In the genomic region with DNA sequence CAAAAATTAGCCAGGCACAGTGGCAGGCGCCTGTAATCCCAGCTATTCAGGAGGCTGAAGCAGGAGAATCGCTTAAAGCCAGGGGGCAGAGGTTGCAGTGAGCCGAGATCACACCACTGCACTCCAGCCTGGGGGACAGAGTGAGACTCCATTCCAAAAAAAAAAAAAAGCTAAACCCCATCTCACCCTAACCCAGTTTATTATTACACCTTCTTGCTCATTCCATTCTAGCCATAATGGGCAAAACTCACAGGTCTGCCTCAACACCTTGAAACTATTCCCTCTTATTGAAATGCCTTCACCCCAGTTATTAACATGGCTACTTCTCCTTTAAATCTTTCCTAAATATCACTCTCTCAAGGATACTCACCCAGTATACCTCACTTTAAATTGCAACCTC, we compare ENCODE assay signal across 16 cellular contexts. TPM values are rescaled to one million over a fixed set of nuclear protein-coding genes. Genes with fewer than 3 reads are reported as not detected.
A peak's percentile ranks its signal among the peaks of the same experiment; 100 is the strongest.
DNase-seq lines count a peak whose midpoint lies in the region; ATAC-seq lines count a peak whose summit lies in the region.
"Had no signal": no experiment of that assay in that cellular context is flagged by ENCODE, and none has a peak within 500 bp of the region (broad histone marks: within the 10 kb centered on the region; RNA-seq: fewer than 3 reads in every experiment).

No MANE protein-coding gene starts in this region.

- H4K5ac ChIP-seq in mesendoderm (ENCODE audit: low read length) = no peak overlapping the region

- H3K9me3 Mint-ChIP-seq in stimulated activated naive CD8-positive, alpha-beta T cell treated with anti-CD3 and anti-CD28 coated beads, Interleukin-15, Interleukin-2, amounts not matched to agents 100 ng/mL and 50 ng/mL, for 24 hours = no peaks in the 10 kb centered on the region
- H3K9me3 Mint-ChIP-seq in T-cell = no peaks in the 10 kb centered on the region
- H3K9me3 Mint-ChIP-seq: activated CD4-positive, alpha-beta memory T cell treated with anti-CD3 and anti-CD28 coated beads, Interleukin-2, amount 10 ng/mL, durations not matched to agents 7 days and 5 days; neural crest cell had no signal

- no peak overlapping the region for H3K18ac ChIP-seq in mesendoderm (ENCODE audit: low read length)

- no peak overlapping the region for H3K4me3 ChIP-seq in mesendoderm (ENCODE audit: low read length)
- H3K4me3 ChIP-seq: lower lobe of right lung, SK-N-MC had no signal

- H3K4me2 ChIP-seq in mesendoderm (ENCODE audit: low read length) = no peak overlapping the region

- no peak overlapping the region for H4K8ac ChIP-seq in mesendoderm (ENCODE audit: low read depth, low read length)

- no peaks in the 10 kb centered on the region for H3K27me3 ChIP-seq in mesendoderm (ENCODE audit: insufficient read depth, low read length, poor library complexity)

- POLR2A ChIA-PET in T-cell (lab: Charles Lee) = interaction anchor here in 1 of 2 donors (0.6 to 0.7 kb wide), 3 partner anchors 9 to 126 kb away, joined by 3 to 6 read pairs (median 5); no protein-coding TSS in a partner anchor

- peaks cover 30% of the 10 kb centered on the region for H3K36me3 Mint-ChIP-seq in stimulated activated naive CD8-positive, alpha-beta T cell treated with anti-CD3 and anti-CD28 coated beads, Interleukin-15, Interleukin-2, amounts not matched to agents 100 ng/mL and 50 ng/mL, for 24 hours (ENCODE audit: low read depth)
- peaks cover 13% of the 10 kb centered on the region for H3K36me3 Mint-ChIP-seq in T-cell

- peaks cover 6% of the 10 kb centered on the region for H3K79me1 ChIP-seq in mesendoderm (ENCODE audit: low read length)

- no peak overlapping the region for H2AK5ac ChIP-seq in mesendoderm (ENCODE audit: low read length)

- no peak for ATAC-seq in stimulated activated naive CD8-positive, alpha-beta T cell treated with anti-CD3 and anti-CD28 coated beads, Interleukin-15, Interleukin-2, amounts not matched to agents 100 U/mL and 50 U/mL, for 24 hours
- ATAC-seq in T-cell (replicated peaks in 1 of 4) (no peak), GM18873 (IDR thresholded peaks at IDR 0.05; ENCODE audit: low FRiP score, unreplicated experiment) (no peak)
- ATAC-seq: HCT116, lower lobe of right lung, Panc1 had no signal

- no peak overlapping the region for H3K27ac ChIP-seq in mesendoderm (ENCODE audit: low read depth, low read length)
- H3K27ac ChIP-seq: lower lobe of right lung, SK-N-MC had no signal

- no peak for DNase-seq in stimulated activated naive CD8-positive, alpha-beta T cell treated with anti-CD3 and anti-CD28 coated beads, Interleukin-15, Interleukin-2, amounts not matched to agents 100 U/mL and 50 U/mL, for 24 hours
- no peak for DNase-seq in T-cell
- peak; percentile 15 for DNase-seq in mesendoderm
- DNase-seq in G401 (ENCODE audit: low spot score) = no peak
- no peak for DNase-seq in hepatic stellate cell (ENCODE audit: low spot score)
- DNase-seq in SHP77 treated with DMSO at 0.1 percent for 48 hours (lab: John Stamatoyannopoulos, UW) = no peak
- DNase-seq: activated CD4-positive, alpha-beta memory T cell treated with anti-CD3 and anti-CD28 coated beads, Interleukin-2, amount 10 ng/mL, durations not matched to agents 7 days and 5 days; IMR-90; lower lobe of right lung; NCI-H2107 had no signal

- no peak overlapping the region for H2BK120ac ChIP-seq in mesendoderm (ENCODE audit: low read depth, low read length)

- in situ Hi-C loops in G401 (cut with HindIII; ENCODE audit: low sequenced_read_pairs) = no loop called here

- peaks cover 76% of the 10 kb centered on the region for H3K79me2 ChIP-seq in mesendoderm (ENCODE audit: control insufficient read depth, insufficient read depth, low read length)

- peaks cover 80% of the 10 kb centered on the region for H3K4me1 Mint-ChIP-seq in stimulated activated naive CD8-positive, alpha-beta T cell treated with anti-CD3 and anti-CD28 coated beads, Interleukin-15, Interleukin-2, amounts not matched to agents 100 ng/mL and 50 ng/mL, for 24 hours (ENCODE audit: low read depth)
- peaks cover 71 to 77% (median 76%) of the 10 kb centered on the region in 3 donors for H3K4me1 Mint-ChIP-seq in T-cell

- WGBS in mesendoderm (ENCODE audit: extremely low coverage, insufficient coverage, low lambda C conversion rate) = no CpG with 5 or more reads among the region's 3 CpGs

- no peak overlapping the region for H3K4ac ChIP-seq in mesendoderm (ENCODE audit: low read depth, low read length)

- peak overlapping the region; percentile 57 for H3K27ac Mint-ChIP-seq in stimulated activated naive CD8-positive, alpha-beta T cell treated with anti-CD3 and anti-CD28 coated beads, Interleukin-15, Interleukin-2, amounts not matched to agents 100 ng/mL and 50 ng/mL, for 24 hours
- H3K27ac Mint-ChIP-seq in T-cell = peak overlapping the region in 1 of 2 donors; percentile 17
- H3K27ac Mint-ChIP-seq: activated CD4-positive, alpha-beta memory T cell treated with anti-CD3 and anti-CD28 coated beads, Interleukin-2, amount 10 ng/mL, durations not matched to agents 7 days and 5 days had no signal

- H2BK5ac ChIP-seq in mesendoderm (ENCODE audit: low read length) = no peak overlapping the region

- H2BK15ac ChIP-seq in mesendoderm (replicated peaks; ENCODE audit: low read depth) = no peak overlapping the region

- no peak overlapping the region for H3K9ac ChIP-seq in mesendoderm (ENCODE audit: low read length)

- peak overlapping the region; percentile 10 for H3K4me3 Mint-ChIP-seq in stimulated activated naive CD8-positive, alpha-beta T cell treated with anti-CD3 and anti-CD28 coated beads, Interleukin-15, Interleukin-2, amounts not matched to agents 100 ng/mL and 50 ng/mL, for 24 hours
- peak overlapping the region; percentile 10 to 90 (median 14) for H3K4me3 Mint-ChIP-seq in T-cell
- H3K4me3 Mint-ChIP-seq: activated CD4-positive, alpha-beta memory T cell treated with anti-CD3 and anti-CD28 coated beads, Interleukin-2, amount 10 ng/mL, durations not matched to agents 7 days and 5 days had no signal

- H3K36me3 ChIP-seq in mesendoderm (ENCODE audit: control insufficient read depth, insufficient read depth, low read length) = no peaks in the 10 kb centered on the region
- H3K36me3 ChIP-seq: lower lobe of right lung had no signal

- H3K27me3 Mint-ChIP-seq in stimulated activated naive CD8-positive, alpha-beta T cell treated with anti-CD3 and anti-CD28 coated beads, Interleukin-15, Interleukin-2, amounts not matched to agents 100 ng/mL and 50 ng/mL, for 24 hours = no peaks in the 10 kb centered on the region
- no peaks in the 10 kb centered on the region for H3K27me3 Mint-ChIP-seq in T-cell
- H3K27me3 Mint-ChIP-seq: activated CD4-positive, alpha-beta memory T cell treated with anti-CD3 and anti-CD28 coated beads, Interleukin-2, amount 10 ng/mL, durations not matched to agents 7 days and 5 days had no signal

- H3K56ac ChIP-seq in mesendoderm (ENCODE audit: low read length) = no peak overlapping the region

- no peak overlapping the region for H3K23ac ChIP-seq in mesendoderm (ENCODE audit: low read length)

- peaks cover 2% of the 10 kb centered on the region for H3K4me1 ChIP-seq in mesendoderm (ENCODE audit: control insufficient read depth, low read depth, low read length)

- CTCF ChIA-PET in T-cell (lab: Charles Lee) = interaction anchor here in 1 of 2 donors (0.6 kb wide), 1 partner anchor 162 kb away, joined by 3 read pairs; no protein-coding TSS in a partner anchor

RNA-seq across cellular contexts. Expression of a gene that starts 4.1 kb away (rescaled TPM):
- total RNA-seq in T-cell = 10 to 100 TPM; 58.1 to 84.6 (median 63.9) TPM
- polyA plus RNA-seq in mesendoderm (2013, experiment 1 of 2) = 21.0 TPM
- 20.5 TPM for polyA plus RNA-seq in mesendoderm (2013, experiment 2 of 2)
- total RNA-seq in G401 (2014; rRNA removed; shearing (Covaris generic)) = 22.2 and 37.0 TPM in 2 replicates
